19 cellular contexts compared by ENCODE assay signal in genomic region chr3:71002298-71002697, GRCh38.
DNase-seq lines count a peak whose midpoint lies in the region; ATAC-seq and TF ChIP-seq lines count a peak whose summit lies in the region.
"Had no signal": no experiment of that assay in that cellular context is flagged by ENCODE, and none has a peak within 500 bp of the region (broad histone marks: within the 10 kb centered on the region; RNA-seq: fewer than 3 reads in every experiment).

No MANE protein-coding gene starts in this region.

- H3K27me3 ChIP-seq in naive thymus-derived CD4-positive, alpha-beta T cell (ENCODE audit: control insufficient read depth in 2 of 2, insufficient read depth in 2 of 2, low read length in 2 of 2) = no peaks in the 10 kb centered on the region
- H3K27me3 ChIP-seq in PC-3 (ENCODE audit: low read length) = no peaks in the 10 kb centered on the region
- H3K27me3 ChIP-seq: BLaER1 treated with 17β-estradiol and CSF1 and Interleukin-3, amounts not matched to agents 10 nM and 100 nM had no signal

- H3K27ac Mint-ChIP-seq in stimulated activated naive CD8-positive, alpha-beta T cell treated with anti-CD3 and anti-CD28 coated beads, Interleukin-15, Interleukin-2, amounts not matched to agents 100 ng/mL and 50 ng/mL, for 24 hours = peak overlapping the region; percentile 13
- H3K27ac Mint-ChIP-seq in activated CD8-positive, alpha-beta T cell treated with anti-CD3 and anti-CD28 coated beads for 36 hours = peak overlapping the region; percentile 11
- H3K27ac Mint-ChIP-seq in naive thymus-derived CD4-positive, alpha-beta T cell = peak overlapping the region in 6 of 9 donors; percentile 36 to 78 (median 58)

- H3K36me3 ChIP-seq in naive thymus-derived CD4-positive, alpha-beta T cell (ENCODE audit: control insufficient read depth in 2 of 3, insufficient read depth in 3 of 3, low read length in 3 of 3) = peaks cover 0 to 38% (median 8%) of the 10 kb centered on the region in 3 experiments
- H3K36me3 ChIP-seq in PC-3 (ENCODE audit: low read depth, low read length) = no peaks in the 10 kb centered on the region

- peaks cover 3% of the 10 kb centered on the region for H3F3A ChIP-seq in PC-3 (ENCODE audit: low read length, unreplicated experiment)

- no peaks in the 10 kb centered on the region for H4K20me1 ChIP-seq in PC-3 (ENCODE audit: low read length)
- H4K20me1 ChIP-seq: BLaER1 treated with 17β-estradiol and CSF1 and Interleukin-3, amounts not matched to agents 10 nM and 100 nM had no signal

- intact Hi-C loops in activated CD8-positive, alpha-beta T cell treated with anti-CD3 and anti-CD28 coated beads for 36 hours (cut with micrococcal nuclease) = loop anchor here (10.0 kb wide), 1 partner anchor 583 kb away; the partner anchor contains the start of gene FOXP1
- intact Hi-C loops in naive thymus-derived CD4-positive, alpha-beta T cell (cut with micrococcal nuclease) = no loop called here
- intact Hi-C loops in PC-3 (cut with micrococcal nuclease) = no loop called here

- peaks cover 5% of the 10 kb centered on the region; the same call in 1 of the 2 replicates for H3K79me2 ChIP-seq in PC-3 (ENCODE audit: low read length)

- DNase-seq in stimulated activated naive CD8-positive, alpha-beta T cell treated with anti-CD3 and anti-CD28 coated beads, Interleukin-15, Interleukin-2, amounts not matched to agents 100 U/mL and 50 U/mL, for 24 hours = no peak
- no peak for DNase-seq in activated CD8-positive, alpha-beta T cell treated with anti-CD3 and anti-CD28 coated beads for 36 hours
- DNase-seq in naive thymus-derived CD4-positive, alpha-beta T cell = no peak
- DNase-seq in hippocampal formation (lab: John Stamatoyannopoulos, UW) (no peak), DMS53 (lab: John Stamatoyannopoulos, UW) (no peak), PC-3 (no peak)
- DNase-seq: ACHN; activated CD8-positive, alpha-beta memory T cell treated with anti-CD3 and anti-CD28 coated beads, Interleukin-2, amount 50 U/mL, for 4 hours; anterior cingulate cortex; EL; Kasumi-1; NCI-H1694; NCI-H510A; NK-92 treated with Interleukin-12 subunit alpha and Interleukin-12 subunit beta, amount 100 ng/mL, for 24 hours; psoas muscle had no signal

- no peak for TF ChIP-seq CTCF in activated CD8-positive, alpha-beta T cell treated with anti-CD3 and anti-CD28 coated beads for 36 hours (IDR thresholded peaks at IDR 0.05)
- TF ChIP-seq CTCF in PC-3 (conservative IDR thresholded peaks at IDR 0.05; ENCODE audit: low read depth, low read length) = no peak

- H3K27me3 Mint-ChIP-seq in stimulated activated naive CD8-positive, alpha-beta T cell treated with anti-CD3 and anti-CD28 coated beads, Interleukin-15, Interleukin-2, amounts not matched to agents 100 ng/mL and 50 ng/mL, for 24 hours = no peaks in the 10 kb centered on the region
- no peaks in the 10 kb centered on the region for H3K27me3 Mint-ChIP-seq in activated CD8-positive, alpha-beta T cell treated with anti-CD3 and anti-CD28 coated beads for 36 hours
- no peaks in the 10 kb centered on the region for H3K27me3 Mint-ChIP-seq in naive thymus-derived CD4-positive, alpha-beta T cell

- POLR2A ChIA-PET in activated CD8-positive, alpha-beta T cell treated with anti-CD3 and anti-CD28 coated beads for 36 hours (lab: Charles Lee) = interaction anchor here (1.0 kb wide), 1 partner anchor 9 kb away, joined by 3 read pairs; no protein-coding TSS in a partner anchor
- POLR2A ChIA-PET in naive thymus-derived CD4-positive, alpha-beta T cell (lab: Charles Lee) = interaction anchor here (0.6 kb wide), 1 partner anchor 171 kb away, joined by 3 read pairs; no protein-coding TSS in a partner anchor
- POLR2A ChIA-PET in PC-3 (lab: Charles Lee; ENCODE audit: unreplicated experiment) = no interaction called here

- no peaks in the 10 kb centered on the region for H3K9me3 ChIP-seq in naive thymus-derived CD4-positive, alpha-beta T cell (ENCODE audit: control insufficient read depth in 2 of 3, low read length in 3 of 3)
- no peaks in the 10 kb centered on the region for H3K9me3 ChIP-seq in PC-3 (ENCODE audit: low read length)
- H3K9me3 ChIP-seq: BLaER1 treated with 17β-estradiol and CSF1 and Interleukin-3, amounts not matched to agents 10 nM and 100 nM; psoas muscle had no signal

- H3K9me3 Mint-ChIP-seq in stimulated activated naive CD8-positive, alpha-beta T cell treated with anti-CD3 and anti-CD28 coated beads, Interleukin-15, Interleukin-2, amounts not matched to agents 100 ng/mL and 50 ng/mL, for 24 hours = no peaks in the 10 kb centered on the region
- no peaks in the 10 kb centered on the region for H3K9me3 Mint-ChIP-seq in activated CD8-positive, alpha-beta T cell treated with anti-CD3 and anti-CD28 coated beads for 36 hours
- no peaks in the 10 kb centered on the region for H3K9me3 Mint-ChIP-seq in naive thymus-derived CD4-positive, alpha-beta T cell

- H3K9me2 ChIP-seq in PC-3 (replicated peaks; ENCODE audit: low read length) = no peaks in the 10 kb centered on the region

- H3K4me1 ChIP-seq in naive thymus-derived CD4-positive, alpha-beta T cell (ENCODE audit: control insufficient read depth in 2 of 2, insufficient read depth in 2 of 2, low read length in 2 of 2) = peaks cover 0 to 5% of the 10 kb centered on the region in 2 donors
- peaks cover 17% of the 10 kb centered on the region for H3K4me1 ChIP-seq in PC-3 (ENCODE audit: insufficient read depth, low read length)

- H2AFZ ChIP-seq in PC-3 (ENCODE audit: low read length) = no peak overlapping the region

- H3K4me1 Mint-ChIP-seq in stimulated activated naive CD8-positive, alpha-beta T cell treated with anti-CD3 and anti-CD28 coated beads, Interleukin-15, Interleukin-2, amounts not matched to agents 100 ng/mL and 50 ng/mL, for 24 hours (ENCODE audit: low read depth) = peaks cover 65% of the 10 kb centered on the region
- H3K4me1 Mint-ChIP-seq in activated CD8-positive, alpha-beta T cell treated with anti-CD3 and anti-CD28 coated beads for 36 hours (ENCODE audit: low read depth) = peaks cover 58% of the 10 kb centered on the region
- H3K4me1 Mint-ChIP-seq in naive thymus-derived CD4-positive, alpha-beta T cell = peaks cover 16 to 72% (median 62%) of the 10 kb centered on the region in 7 donors

- no peak overlapping the region for H3K9ac ChIP-seq in PC-3 (ENCODE audit: low read length)
- H3K9ac ChIP-seq: BLaER1 treated with 17β-estradiol and CSF1 and Interleukin-3, amounts not matched to agents 10 nM and 100 nM had no signal

- BruUV-seq in PC-3 (replicated peaks; lab: Mats Ljungman, UMichigan) = no TSS peak

- CTCF ChIA-PET in activated CD8-positive, alpha-beta T cell treated with anti-CD3 and anti-CD28 coated beads for 36 hours (lab: Charles Lee) = no interaction called here
- CTCF ChIA-PET in naive thymus-derived CD4-positive, alpha-beta T cell (lab: Charles Lee) = no interaction called here
- CTCF ChIA-PET in PC-3 (lab: Charles Lee) = no interaction called here

- no peak overlapping the region for H3K4me2 ChIP-seq in PC-3 (ENCODE audit: low read length)
- H3K4me2 ChIP-seq: BLaER1 treated with 17β-estradiol and CSF1 and Interleukin-3, amounts not matched to agents 10 nM and 100 nM had no signal

- H3K4me3 Mint-ChIP-seq in stimulated activated naive CD8-positive, alpha-beta T cell treated with anti-CD3 and anti-CD28 coated beads, Interleukin-15, Interleukin-2, amounts not matched to agents 100 ng/mL and 50 ng/mL, for 24 hours = no peak overlapping the region
- H3K4me3 Mint-ChIP-seq in activated CD8-positive, alpha-beta T cell treated with anti-CD3 and anti-CD28 coated beads for 36 hours = no peak overlapping the region
- H3K4me3 Mint-ChIP-seq in naive thymus-derived CD4-positive, alpha-beta T cell = peak overlapping the region in 1 of 10 donors; percentile 11

- no peak overlapping the region for H3K27ac ChIP-seq in naive thymus-derived CD4-positive, alpha-beta T cell (ENCODE audit: low read depth, low read length)
- H3K27ac ChIP-seq in PC-3 (ENCODE audit: low read length) = no peak overlapping the region
- H3K27ac ChIP-seq: BLaER1 treated with 17β-estradiol and CSF1 and Interleukin-3, amounts not matched to agents 10 nM and 100 nM; psoas muscle had no signal

- peaks cover 68% of the 10 kb centered on the region for H3K36me3 Mint-ChIP-seq in stimulated activated naive CD8-positive, alpha-beta T cell treated with anti-CD3 and anti-CD28 coated beads, Interleukin-15, Interleukin-2, amounts not matched to agents 100 ng/mL and 50 ng/mL, for 24 hours (ENCODE audit: low read depth)
- peaks cover 48% of the 10 kb centered on the region for H3K36me3 Mint-ChIP-seq in activated CD8-positive, alpha-beta T cell treated with anti-CD3 and anti-CD28 coated beads for 36 hours (ENCODE audit: low read depth)
- H3K36me3 Mint-ChIP-seq in naive thymus-derived CD4-positive, alpha-beta T cell = peaks cover 3 to 24% (median 14%) of the 10 kb centered on the region in 5 donors

- no peak overlapping the region for H3K4me3 ChIP-seq in naive thymus-derived CD4-positive, alpha-beta T cell (ENCODE audit: low read length)
- H3K4me3 ChIP-seq in PC-3 (ENCODE audit: low read length) = no peak overlapping the region
- H3K4me3 ChIP-seq: BLaER1 treated with 17β-estradiol and CSF1 and Interleukin-3, amounts not matched to agents 10 nM and 100 nM; coronary artery; psoas muscle had no signal

- ATAC-seq in stimulated activated naive CD8-positive, alpha-beta T cell treated with anti-CD3 and anti-CD28 coated beads, Interleukin-15, Interleukin-2, amounts not matched to agents 100 U/mL and 50 U/mL, for 24 hours = no peak
- no peak for ATAC-seq in activated CD8-positive, alpha-beta T cell treated with anti-CD3 and anti-CD28 coated beads for 36 hours
- no peak for ATAC-seq in naive thymus-derived CD4-positive, alpha-beta T cell
- ATAC-seq in PC-3 = no peak
- ATAC-seq: esophagus mucosa, psoas muscle had no signal
